28 cellular contexts compared by ENCODE assay signal in the genomic region with DNA sequence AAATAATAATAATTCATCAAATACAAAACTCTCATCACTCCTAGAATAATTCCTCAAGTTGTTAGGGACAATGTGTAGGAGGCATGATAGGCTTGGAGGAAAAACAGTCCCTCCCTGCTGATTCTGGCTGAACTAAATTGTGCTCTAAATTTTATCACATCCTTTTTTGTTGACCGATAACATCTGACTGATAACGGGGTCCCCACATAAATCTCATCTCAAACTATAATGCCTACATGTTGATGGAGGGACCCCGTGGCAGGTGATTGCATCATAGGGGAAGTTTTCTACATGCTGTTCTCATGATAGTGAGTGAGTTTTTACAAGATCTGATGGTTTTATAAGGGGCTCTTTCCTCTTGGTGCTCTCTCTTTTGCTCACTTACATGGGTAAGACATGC.
"Had no signal": no experiment of that assay in that cellular context is flagged by ENCODE, and none has a peak within 500 bp of the region (broad histone marks: within the 10 kb centered on the region; RNA-seq: fewer than 3 reads in every experiment).

No MANE protein-coding gene starts in this region.

- H3K27ac ChIP-seq: colonic mucosa, coronary artery, dorsolateral prefrontal cortex, epithelial cell of prostate, esophagus muscularis mucosa, esophagus squamous epithelium, foreskin keratinocyte, gastrocnemius medialis, gastroesophageal sphincter, heart left ventricle, heart right ventricle had no signal

- H3K4me1 ChIP-seq: colonic mucosa, esophagus muscularis mucosa, esophagus squamous epithelium, foreskin keratinocyte, gastrocnemius medialis, gastroesophageal sphincter, heart left ventricle, heart right ventricle had no signal

- H3K36me3 ChIP-seq: colonic mucosa, esophagus muscularis mucosa, esophagus squamous epithelium, gastrocnemius medialis, gastroesophageal sphincter, heart left ventricle, heart right ventricle had no signal

- FAIRE-seq: colon, endometrium, endothelial cell of umbilical vein, frontal cortex had no signal

- H3K4me3 ChIP-seq: colonic mucosa, coronary artery, dorsolateral prefrontal cortex, esophagus muscularis mucosa, esophagus squamous epithelium, gastrocnemius medialis, gastroesophageal sphincter, heart left ventricle, heart right ventricle had no signal

- H3K27me3 ChIP-seq: colonic mucosa, dorsolateral prefrontal cortex, esophagus muscularis mucosa, esophagus squamous epithelium, foreskin keratinocyte, gastrocnemius medialis, gastroesophageal sphincter, heart left ventricle, heart right ventricle had no signal

- H3K9me3 ChIP-seq: colonic mucosa, esophagus muscularis mucosa, esophagus squamous epithelium, gastrocnemius medialis had no signal

- ATAC-seq: effector memory CD8-positive, alpha-beta T cell; esophagus mucosa; foreskin keratinocyte; gastrocnemius medialis; gastroesophageal sphincter; heart left ventricle; heart right ventricle had no signal

- DNase-seq: colonic mucosa; cortex of kidney; dermis blood vessel endothelial cell; dorsolateral prefrontal cortex; effector CD4-positive, alpha-beta T cell; effector CD8-positive, alpha-beta T cell; effector memory CD4-positive, alpha-beta T cell; effector memory CD8-positive, alpha-beta T cell; endodermal cell; erythroblast; esophagus squamous epithelium; foreskin fibroblast; foreskin keratinocyte; foreskin melanocyte; gastrocnemius medialis; glutamatergic neuron; head of caudate nucleus; heart left ventricle; heart right ventricle had no signal
